Comparison of ENCODE assay signal across 8 cellular contexts in genomic region chr15:93030430-93031102, GRCh38. TPM values are rescaled to one million over a fixed set of nuclear protein-coding genes. Genes with fewer than 3 reads are reported as not detected.
A peak's percentile ranks its signal among the peaks of the same experiment; 100 is the strongest.
DNase-seq lines count a peak whose midpoint lies in the region; ATAC-seq and TF ChIP-seq lines count a peak whose summit lies in the region.

No MANE protein-coding gene starts in this region.

- 34 to 49% methylated on average over 14 to 20 of the region's 20 CpGs for WGBS in testis, 2 donors

- H3K4me3 ChIP-seq in Panc1 (ENCODE audit: low read depth in 2 of 2, low read length in 2 of 2) (no peak overlapping the region), fibroblast of villous mesenchyme (ENCODE audit: low read depth, low read length) (no peak overlapping the region), neutrophil (ENCODE audit: low read depth in 1 of 2, low read length in 1 of 2) (peak overlapping the region in 1 of 2 experiments; percentile 51), testis (no peak overlapping the region)

- intact Hi-C loops in Panc1 (cut with micrococcal nuclease; ENCODE audit: unreplicated experiment) (loop anchor here (1.0 to 10.0 kb wide), 3 partner anchors 954 to 1294 kb away; no protein-coding TSS in a partner anchor), testis (cut with DNase I; ENCODE audit: low total_unique reads) (loop anchor here (10.0 kb wide), 2 partner anchors 944 to 1094 kb away; no protein-coding TSS in a partner anchor)
- intact Hi-C loops in activated T-helper 2 cell treated with anti-CD3 and anti-CD28 coated beads, Interferon-gamma antibody, Interleukin-2, Interleukin-4, amounts not matched to agents 10 μg/mL and 5 μg/mL and 100 μg/mL, durations not matched to agents 14 hours and 24 hours and 36 hours (cut with micrococcal nuclease): loop anchor here (1.0 kb wide), 1 partner anchor 1090 kb away; no protein-coding TSS in a partner anchor

- no peaks in the 10 kb centered on the region for H3K9me3 ChIP-seq in Panc1 (ENCODE audit: control insufficient read depth, insufficient read depth, low read depth, low read length)
- no peaks in the 10 kb centered on the region for H3K9me3 ChIP-seq in neutrophil
- no peaks in the 10 kb centered on the region for H3K9me3 ChIP-seq in testis

- TF ChIP-seq POLR2A in testis (IDR thresholded peaks at IDR 0.05): no peak

- POLR2A ChIA-PET in Panc1 (lab: Charles Lee): no interaction called here

- in situ Hi-C loops in Panc1 (cut with HindIII; ENCODE audit: low pct_unique_long_range_greater_than_20kb, low sequenced_read_pairs): no loop called here

- H3K4me1 Mint-ChIP-seq in activated T-helper 2 cell treated with anti-CD3 and anti-CD28 coated beads, Interferon-gamma antibody, Interleukin-2, Interleukin-4, amounts not matched to agents 10 μg/mL and 5 μg/mL and 100 μg/mL, durations not matched to agents 14 hours and 24 hours and 36 hours (ENCODE audit: low read depth): peaks cover 3% of the 10 kb centered on the region

- H3K27ac ChIP-seq in Panc1 (ENCODE audit: low read length) (no peak overlapping the region), neutrophil (peak overlapping the region; percentile 92), testis (peak overlapping the region in 1 of 2 donors; percentile 41)

- peak; percentile 65 for DNase-seq in DMS114 treated with DMSO at 0.1 percent for 48 hours (lab: John Stamatoyannopoulos, UW; ENCODE audit: unreplicated experiment)
- peak; percentile 50 for DNase-seq in Panc1 (ENCODE audit: low read depth, low spot score)
- DNase-seq in activated T-helper 2 cell treated with anti-CD3 and anti-CD28 coated beads, Interferon-gamma antibody, Interleukin-2, Interleukin-4, amounts not matched to agents 10 μg/mL and 5 μg/mL and 100 μg/mL, durations not matched to agents 14 hours and 24 hours and 36 hours (ENCODE audit: low spot score): peak; percentile 55
- DNase-seq in fibroblast of villous mesenchyme (ENCODE audit: low read depth): peak; percentile 60
- DNase-seq in testis: peak; percentile 82

- ATAC-seq in GM19463 (IDR thresholded peaks at IDR 0.05; ENCODE audit: unreplicated experiment) (peak; percentile 89), HG03521 (IDR thresholded peaks at IDR 0.05; ENCODE audit: unreplicated experiment) (peak; percentile 78), Panc1 (peak; percentile 81)

- H3K36me3 Mint-ChIP-seq in activated T-helper 2 cell treated with anti-CD3 and anti-CD28 coated beads, Interferon-gamma antibody, Interleukin-2, Interleukin-4, amounts not matched to agents 10 μg/mL and 5 μg/mL and 100 μg/mL, durations not matched to agents 14 hours and 24 hours and 36 hours (ENCODE audit: low read depth): peaks cover 16% of the 10 kb centered on the region

- CTCF ChIA-PET in Panc1 (lab: Charles Lee): interaction anchor here (0.6 to 3.5 kb wide), 7 partner anchors 10 to 1315 kb away, joined by 3 to 53 read pairs (median 3); no protein-coding TSS in a partner anchor

- H3K27me3 Mint-ChIP-seq in activated T-helper 2 cell treated with anti-CD3 and anti-CD28 coated beads, Interferon-gamma antibody, Interleukin-2, Interleukin-4, amounts not matched to agents 10 μg/mL and 5 μg/mL and 100 μg/mL, durations not matched to agents 14 hours and 24 hours and 36 hours (ENCODE audit: low read depth): no peaks in the 10 kb centered on the region

- H3K27me3 ChIP-seq in Panc1 (ENCODE audit: control insufficient read depth, insufficient read depth, low read length) (no peaks in the 10 kb centered on the region), neutrophil (no peaks in the 10 kb centered on the region), testis (no peaks in the 10 kb centered on the region)

- H3K27ac Mint-ChIP-seq in activated T-helper 2 cell treated with anti-CD3 and anti-CD28 coated beads, Interferon-gamma antibody, Interleukin-2, Interleukin-4, amounts not matched to agents 10 μg/mL and 5 μg/mL and 100 μg/mL, durations not matched to agents 14 hours and 24 hours and 36 hours: no peak overlapping the region

- no TSS peak for BruUV-seq in Panc1 (replicated peaks; lab: Mats Ljungman, UMichigan)

- H3K36me3 ChIP-seq in Panc1 (ENCODE audit: control insufficient read depth, insufficient read depth, low read length) (peaks cover 12% of the 10 kb centered on the region), neutrophil (peaks cover 13% of the 10 kb centered on the region), testis (ENCODE audit: low read depth, missing control alignments) (no peaks in the 10 kb centered on the region)

- peak; percentile 92 for TF ChIP-seq CTCF in Panc1 (IDR thresholded peaks at IDR 0.05)
- TF ChIP-seq CTCF in fibroblast of villous mesenchyme (IDR thresholded peaks at IDR 0.05; ENCODE audit: insufficient read depth, low read depth, low read length): peak; percentile 91
- TF ChIP-seq CTCF in neutrophil (IDR thresholded peaks at IDR 0.05): peak; percentile 86
- peak; percentile 74 to 82 (median 81) for TF ChIP-seq CTCF in testis (IDR thresholded peaks at IDR 0.05)

- H3K4me1 ChIP-seq in Panc1 (ENCODE audit: control insufficient read depth, insufficient read depth, low read length) (peaks cover 44% of the 10 kb centered on the region), neutrophil (ENCODE audit: control insufficient read depth in 1 of 2, insufficient read depth in 1 of 2, low read depth in 1 of 2, low read length in 1 of 2) (peaks cover 52 to 55% of the 10 kb centered on the region in 2 experiments), testis (peaks cover 31% of the 10 kb centered on the region)

- H3K4me3 Mint-ChIP-seq in activated T-helper 2 cell treated with anti-CD3 and anti-CD28 coated beads, Interferon-gamma antibody, Interleukin-2, Interleukin-4, amounts not matched to agents 10 μg/mL and 5 μg/mL and 100 μg/mL, durations not matched to agents 14 hours and 24 hours and 36 hours (ENCODE audit: low read depth): no peak overlapping the region

- no peaks in the 10 kb centered on the region for H3K9me3 Mint-ChIP-seq in activated T-helper 2 cell treated with anti-CD3 and anti-CD28 coated beads, Interferon-gamma antibody, Interleukin-2, Interleukin-4, amounts not matched to agents 10 μg/mL and 5 μg/mL and 100 μg/mL, durations not matched to agents 14 hours and 24 hours and 36 hours

RNA-seq across cellular contexts. Expression of gene RGMA, which starts 58.4 kb away (rescaled TPM):
- total RNA-seq in Panc1 (2021; ENCODE audit: unreplicated experiment) (0.62 TPM), fibroblast of villous mesenchyme (0.32 TPM in 1 of 2 replicates, not detected in the other), testis (100 to 1,000 TPM in 1 of 2 donors, 10 to 100 TPM in 1; 65.4 to 120 TPM)
- 0.07 TPM for polyA plus RNA-seq in Panc1 (2012; ENCODE audit: insufficient read length)
- not detected in 2 replicates for total RNA-seq in activated T-helper 2 cell treated with anti-CD3 and anti-CD28 coated beads, Interferon-gamma antibody, Interleukin-2, Interleukin-4, amounts not matched to agents 10 μg/mL and 5 μg/mL and 100 μg/mL, durations not matched to agents 14 hours and 24 hours and 36 hours
- 53.7 TPM for polyA plus RNA-seq in testis (ENCODE audit: insufficient read depth, low read depth, low replicate concordance)

Comparison
In these comparisons a context has a peak if more than half of its experiments do, and no peak if none do; other contexts are left out.
1. RNA of gene RGMA, which starts 58.4 kb away (total RNA-seq): 65.4 to 120 TPM in testis; 0.62 TPM in Panc1 (single experiment), not detected in activated T-helper 2 cell treated with anti-CD3 and anti-CD28 coated beads, Interferon-gamma antibody, Interleukin-2, Interleukin-4, amounts not matched to agents 10 μg/mL and 5 μg/mL and 100 μg/mL, durations not matched to agents 14 hours and 24 hours and 36 hours and 0.32 TPM in fibroblast of villous mesenchyme; every median in the first group is over 10 times any median in the second.
2. Peak in every context shown above with its lines, with median percentiles within 50 percentile points of each other: DNase-seq, ATAC-seq and CTCF ChIP-seq.